13 cellular contexts compared by ENCODE assay signal in the genomic region with DNA sequence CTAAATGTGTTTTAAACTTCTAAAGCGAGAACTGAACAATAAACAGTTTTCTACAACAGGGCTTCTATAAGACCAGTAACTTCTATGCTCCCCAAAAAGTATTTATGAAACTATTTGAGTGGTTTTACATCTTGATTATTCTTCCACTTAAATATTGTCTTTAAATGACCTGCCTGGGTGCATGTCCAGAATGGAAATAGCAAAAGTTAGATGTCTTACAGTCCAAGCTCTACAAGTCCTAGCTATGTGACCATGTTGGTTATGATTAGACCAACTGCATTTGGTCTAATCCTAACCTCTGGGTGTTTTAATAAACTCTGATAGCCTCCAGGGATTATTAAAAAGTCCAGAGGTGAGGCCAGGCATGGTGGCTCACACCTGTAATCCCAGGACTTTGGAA.
DNase-seq lines count a peak whose midpoint lies in the region; ATAC-seq and TF ChIP-seq lines count a peak whose summit lies in the region.
"Had no signal": no experiment of that assay in that cellular context is flagged by ENCODE, and none has a peak within 500 bp of the region (broad histone marks: within the 10 kb centered on the region; RNA-seq: fewer than 3 reads in every experiment).

No MANE protein-coding gene starts in this region.

- no peak overlapping the region for H2AFZ ChIP-seq in GM23248
- no peak overlapping the region for H2AFZ ChIP-seq in SK-N-SH (ENCODE audit: low read depth)
- H2AFZ ChIP-seq in osteoblast (ENCODE audit: low read length) = no peak overlapping the region

- CTCF ChIA-PET in SK-N-SH (lab: Yijun Ruan, JAX) = no interaction called here

- H3K4me3 ChIP-seq in GM23248 (no peak overlapping the region), SK-N-SH (ENCODE audit: low read depth in 2 of 2, low read length in 1 of 2) (no peak overlapping the region), esophagus muscularis mucosa (no peak overlapping the region), osteoblast (ENCODE audit: insufficient read depth, low read length) (no peak overlapping the region), right lobe of liver (no peak overlapping the region)
- H3K4me3 ChIP-seq: cardiac muscle cell had no signal

- in situ Hi-C loops in GM23248 (cut with MboI) = no loop called here

- H3K79me2 ChIP-seq in GM23248 (ENCODE audit: insufficient read depth) (no peaks in the 10 kb centered on the region), SK-N-SH (ENCODE audit: insufficient read depth) (no peaks in the 10 kb centered on the region), osteoblast (ENCODE audit: insufficient read depth, low read length) (no peaks in the 10 kb centered on the region)

- H3K9me3 ChIP-seq in GM23248 (ENCODE audit: low read depth) = no peaks in the 10 kb centered on the region
- H3K9me3 ChIP-seq in SK-N-SH = no peaks in the 10 kb centered on the region
- no peaks in the 10 kb centered on the region for H3K9me3 ChIP-seq in esophagus muscularis mucosa
- H3K9me3 ChIP-seq in osteoblast (ENCODE audit: low read depth, low read length) = no peaks in the 10 kb centered on the region
- H3K9me3 ChIP-seq in right lobe of liver = no peaks in the 10 kb centered on the region

- WGBS in GM23248 (ENCODE audit: low coverage in 1 of 2, low lambda C conversion rate in 2 of 2, missing lambda C conversion rate in 2 of 2), 2 experiments = 0% methylated on average over 1 of the region's 1 CpG
- WGBS in SK-N-SH (ENCODE audit: low lambda C conversion rate) = 3% methylated on average over 1 of the region's 1 CpG
- WGBS in esophagus muscularis mucosa = 73% methylated on average over 1 of the region's 1 CpG
- 77% methylated on average over 1 of the region's 1 CpG for WGBS in right lobe of liver (ENCODE audit: insufficient coverage, low coverage, low lambda C conversion rate, missing lambda C conversion rate)

- TF ChIP-seq EP300 in SK-N-SH (IDR thresholded peaks at IDR 0.05; ENCODE audit: borderline replicate concordance in 1 of 2, low read depth in 1 of 2, low read length in 1 of 2) (no peak), esophagus muscularis mucosa (IDR thresholded peaks at IDR 0.05) (no peak)

- H3K4me1 ChIP-seq in GM23248 (ENCODE audit: insufficient read depth) = peaks cover 28% of the 10 kb centered on the region
- H3K4me1 ChIP-seq in SK-N-SH (ENCODE audit: control insufficient read depth in 1 of 2, insufficient read depth in 2 of 2, low read depth in 1 of 2, low read length in 1 of 2) = peaks cover 0 to 23% of the 10 kb centered on the region in 2 experiments; a peak in 2 of 4 replicates
- H3K4me1 ChIP-seq in esophagus muscularis mucosa = peaks cover 8 to 17% (median 9%) of the 10 kb centered on the region in 4 donors
- H3K4me1 ChIP-seq in osteoblast (ENCODE audit: insufficient read depth, low read length) = peaks cover 26% of the 10 kb centered on the region
- no peaks in the 10 kb centered on the region for H3K4me1 ChIP-seq in right lobe of liver

- H3K27me3 ChIP-seq in GM23248 (replicated peaks; ENCODE audit: insufficient read depth) (no peaks in the 10 kb centered on the region), SK-N-SH (ENCODE audit: insufficient read depth) (no peaks in the 10 kb centered on the region), esophagus muscularis mucosa (no peaks in the 10 kb centered on the region), osteoblast (ENCODE audit: insufficient read depth, low read length) (no peaks in the 10 kb centered on the region), right lobe of liver (no peaks in the 10 kb centered on the region)
- H3K27me3 ChIP-seq: cardiac muscle cell had no signal

- H3K9me2 ChIP-seq in GM23248 (ENCODE audit: insufficient read depth) = no peaks in the 10 kb centered on the region
- no peaks in the 10 kb centered on the region for H3K9me2 ChIP-seq in SK-N-SH

- TF ChIP-seq POLR2A in esophagus muscularis mucosa (IDR thresholded peaks at IDR 0.05; ENCODE audit: low read depth) (no peak), right lobe of liver (IDR thresholded peaks at IDR 0.05) (no peak)

- no peaks in the 10 kb centered on the region for H4K20me1 ChIP-seq in GM23248 (ENCODE audit: insufficient read depth)
- no peaks in the 10 kb centered on the region for H4K20me1 ChIP-seq in SK-N-SH (ENCODE audit: insufficient read depth)
- no peaks in the 10 kb centered on the region for H4K20me1 ChIP-seq in osteoblast (ENCODE audit: insufficient read depth, low read length)

- H3K4me2 ChIP-seq in GM23248 (ENCODE audit: unreplicated experiment) (peak overlapping the region; percentile 52), SK-N-SH (no peak overlapping the region), osteoblast (ENCODE audit: insufficient read depth, low read length) (peak overlapping the region; percentile 22)

- ATAC-seq in right lobe of liver (no peak), HG03432 (IDR thresholded peaks at IDR 0.05; ENCODE audit: unreplicated experiment) (no peak), GM19023 (IDR thresholded peaks at IDR 0.05; ENCODE audit: unreplicated experiment) (no peak)
- ATAC-seq: naive thymus-derived CD4-positive, alpha-beta T cell had no signal

- TF ChIP-seq CTCF in SK-N-SH (IDR thresholded peaks at IDR 0.05) (no peak), esophagus muscularis mucosa (IDR thresholded peaks at IDR 0.05) (no peak), osteoblast (IDR thresholded peaks at IDR 0.05; ENCODE audit: extremely low read depth, low read depth, low read length) (no peak), right lobe of liver (IDR thresholded peaks at IDR 0.05) (no peak)

- peak overlapping the region; percentile 96 for H3K27ac ChIP-seq in GM23248
- H3K27ac ChIP-seq in SK-N-SH (ENCODE audit: low read depth in 2 of 2, low read length in 1 of 2) = peak overlapping the region; percentile 90 to 96; a peak in 3 of 4 replicates
- H3K27ac ChIP-seq in esophagus muscularis mucosa (replicated peaks in 1 of 4) = peak overlapping the region in 3 of 4 donors; percentile 30 to 45 (median 34)
- peak overlapping the region; percentile 89 for H3K27ac ChIP-seq in osteoblast (ENCODE audit: low read depth, low read length)
- no peak overlapping the region for H3K27ac ChIP-seq in right lobe of liver
- H3K27ac ChIP-seq: cardiac muscle cell had no signal

- intact Hi-C loops in esophagus muscularis mucosa (cut with DNase I) = no loop called here
- intact Hi-C loops in right lobe of liver (cut with DNase I) = no loop called here

- H3F3A ChIP-seq in GM23248 (ENCODE audit: insufficient read depth) (peaks cover 31% of the 10 kb centered on the region), SK-N-SH (replicated peaks; ENCODE audit: insufficient read depth) (peaks cover 34% of the 10 kb centered on the region)

- no peak for TF ChIP-seq RAD21 in SK-N-SH (IDR thresholded peaks at IDR 0.05; ENCODE audit: low read length)

- H3K9ac ChIP-seq in GM23248 = peak overlapping the region; percentile 59
- H3K9ac ChIP-seq in SK-N-SH = peak overlapping the region; percentile 58; the same call in 1 of the 2 replicates

- POLR2A ChIA-PET in SK-N-SH (lab: Yijun Ruan, JAX) = no interaction called here

- DNase-seq in GM23248 = no peak
- DNase-seq in SK-N-SH = no peak
- no peak for DNase-seq in esophagus muscularis mucosa (ENCODE audit: extremely low spot score)
- DNase-seq in osteoblast (ENCODE audit: insufficient read length, low spot score, missing footprints) = no peak
- no peak for DNase-seq in right lobe of liver
- no peak for DNase-seq in HCEC 1CT
- DNase-seq: activated CD4-positive, alpha-beta T cell treated with anti-CD3 and anti-CD28 coated beads for 1 hour; NCI-H1694; SIG-M5 had no signal

- H3K36me3 ChIP-seq in GM23248 (ENCODE audit: low read depth) = no peaks in the 10 kb centered on the region
- no peaks in the 10 kb centered on the region for H3K36me3 ChIP-seq in SK-N-SH (replicated peaks in 1 of 2; ENCODE audit: control insufficient read depth in 1 of 2, insufficient read depth in 2 of 2, low read length in 1 of 2)
- H3K36me3 ChIP-seq in esophagus muscularis mucosa = no peaks in the 10 kb centered on the region
- H3K36me3 ChIP-seq in osteoblast (ENCODE audit: insufficient read depth, low read length) = no peaks in the 10 kb centered on the region
- no peaks in the 10 kb centered on the region for H3K36me3 ChIP-seq in right lobe of liver
- H3K36me3 ChIP-seq: cardiac muscle cell had no signal

TF ChIP-seq in SK-N-SH, 30 proteins besides CTCF, POLR2A, EP300 and RAD21:
- TF ChIP-seq NRF1 (IDR thresholded peaks at IDR 0.05; ENCODE audit: low read depth, low read length) = no peak

Comparison
In these comparisons a context has a peak if more than half of its experiments do, and no peak if none do; other contexts are left out.
1. H3K27ac ChIP-seq: peak in GM23248 (single experiment), SK-N-SH (2 of 2), esophagus muscularis mucosa (3 of 4) and osteoblast (single experiment); none in right lobe of liver (0 of 3).